In the genomic region with DNA sequence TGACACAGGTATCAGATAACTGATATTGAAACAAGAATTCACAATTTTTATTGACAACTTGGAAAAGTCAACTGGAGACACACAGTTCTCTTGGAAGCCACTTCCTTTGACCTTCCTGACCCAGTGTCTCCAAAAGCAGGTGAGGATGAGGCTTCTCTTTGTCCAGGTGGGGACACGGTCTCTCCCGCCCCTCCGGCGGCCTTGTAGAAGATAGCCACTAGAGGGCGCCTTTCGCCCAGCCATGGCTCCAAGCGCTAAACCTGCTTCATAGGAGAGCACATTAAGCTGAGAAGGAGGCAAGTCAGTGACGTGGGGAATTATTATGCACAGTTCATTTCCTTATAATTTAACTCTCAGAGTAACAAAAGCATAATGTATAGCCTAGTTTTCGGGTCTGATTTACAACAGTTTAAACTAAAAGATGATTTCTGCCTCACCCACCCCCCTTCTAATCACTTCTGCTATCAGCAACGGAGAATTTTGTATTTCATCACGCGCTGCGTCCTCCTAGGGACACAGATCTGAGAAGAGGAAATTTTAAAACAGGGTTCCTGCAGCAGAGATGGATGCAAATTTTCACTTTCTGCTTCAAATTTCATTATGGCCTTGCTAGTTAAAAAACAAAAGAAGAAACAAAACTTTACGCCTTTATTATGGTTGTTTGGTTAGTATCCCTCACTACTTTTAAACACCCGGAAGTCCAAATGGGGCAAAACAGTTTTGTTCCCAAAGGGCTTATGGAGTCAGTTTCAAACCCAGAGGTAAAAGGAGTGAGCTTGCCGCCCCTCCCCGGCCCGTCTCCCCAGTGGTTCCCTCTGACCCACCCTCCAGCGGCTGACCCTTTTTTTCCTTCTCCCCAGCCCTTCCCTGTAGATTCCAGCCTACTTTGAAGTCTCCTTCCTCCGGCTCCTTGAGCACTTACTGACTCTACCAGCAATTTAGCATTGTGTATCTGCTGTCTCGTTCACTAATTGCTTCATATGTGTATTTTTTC, we compare ENCODE assay signal across 8 cellular contexts.
DNase-seq lines count a peak whose midpoint lies in the region; ATAC-seq and TF ChIP-seq lines count a peak whose summit lies in the region.

No MANE protein-coding gene starts in this region.

- H3K27ac Mint-ChIP-seq in chondrocyte (ENCODE audit: unreplicated experiment), result peak overlapping the region; percentile 80

- DNase-seq in AG09309 (ENCODE audit: low read depth), result peak; percentile 14
- peak; percentile 84 for DNase-seq in NCI-H2196 (lab: John Stamatoyannopoulos, UW; ENCODE audit: unreplicated experiment)
- peak; percentile 68 for DNase-seq in activated CD4-positive, alpha-beta T cell treated with anti-CD3 and anti-CD28 coated beads for 1 hour
- no peak for DNase-seq in chondrocyte (ENCODE audit: low spot score)
- DNase-seq in left lobe of liver (ENCODE audit: low spot score), result peak; percentile 79
- DNase-seq in stimulated activated CD4-positive, alpha-beta T cell treated with anti-CD3 and anti-CD28 coated beads, Interleukin-2, amount 100 ng/mL, for 4 hours (ENCODE audit: low read depth), result peak; percentile 64

- H3K4me3 Mint-ChIP-seq in chondrocyte (ENCODE audit: unreplicated experiment), result peak overlapping the region; percentile 76

- peaks cover 17% of the 10 kb centered on the region for H3K27me3 Mint-ChIP-seq in chondrocyte (ENCODE audit: low read depth)

- TF ChIP-seq CTCF in AG09309 (IDR thresholded peaks at IDR 0.05; ENCODE audit: control insufficient read depth, insufficient read depth, low read depth, low read length, missing control alignments) (peak; percentile 96), chondrocyte (IDR thresholded peaks at IDR 0.05) (peak; percentile 99)

- peaks cover 2% of the 10 kb centered on the region for H3K36me3 Mint-ChIP-seq in chondrocyte (ENCODE audit: low read depth)

- H3K9me3 Mint-ChIP-seq in chondrocyte (ENCODE audit: low read depth), result peaks cover 10% of the 10 kb centered on the region

- peaks cover 10% of the 10 kb centered on the region for H3K4me1 Mint-ChIP-seq in chondrocyte (ENCODE audit: low read depth)

- peak; percentile 98 for ATAC-seq in GM18907 (IDR thresholded peaks at IDR 0.05; ENCODE audit: unreplicated experiment)
- ATAC-seq in HG03159 (IDR thresholded peaks at IDR 0.05; ENCODE audit: unreplicated experiment), result peak; percentile 98
- peak; percentile 100 for ATAC-seq in left lobe of liver

- H3K4me3 ChIP-seq in AG09309 (ENCODE audit: control insufficient read depth, low read depth, low read length), result no peak overlapping the region; the same call in 1 of the 2 replicates
